Comparison of ENCODE assay signal across 20 cellular contexts in genomic region chr14:54481695-54482094, GRCh38.
"Had no signal": no experiment of that assay in that cellular context is flagged by ENCODE, and none has a peak within 500 bp of the region (broad histone marks: within the 10 kb centered on the region; RNA-seq: fewer than 3 reads in every experiment).

No MANE protein-coding gene starts in this region.

- DNase-seq: activated B cell treated with CpG ODN at 0.5 μM for 24 hours; activated CD4-positive, alpha-beta T cell treated with anti-CD3 and anti-CD28 coated beads, Interleukin-2, amount 10 ng/mL, durations not matched to agents 24 days and 14 days; activated naive CD4-positive, alpha-beta T cell; activated naive CD8-positive, alpha-beta T cell treated with anti-CD3 and anti-CD28 coated beads, Interleukin-2, amount 10 ng/mL, durations not matched to agents 7 days and 5 days; anterior cingulate cortex; brain microvascular endothelial cell; cerebellar nuclear complex; endodermal cell; hippocampal formation; nephron progenitor cell; right cardiac atrium; T-helper 2 cell; upper lobe of left lung had no signal

- H3K9me3 Mint-ChIP-seq: activated B cell treated with CpG ODN at 0.5 μM for 24 hours; activated CD4-positive, alpha-beta T cell treated with anti-CD3 and anti-CD28 coated beads, Interleukin-2, amount 10 ng/mL, durations not matched to agents 24 days and 14 days; activated naive CD8-positive, alpha-beta T cell treated with anti-CD3 and anti-CD28 coated beads, Interleukin-2, amount 10 ng/mL, durations not matched to agents 7 days and 5 days; dendritic cell treated with granulocyte-macrophage colony-stimulating factor and Interleukin-4, amounts not matched to agents 40 ng/mL and 50 ng/mL, for 4 days; endodermal cell; stimulated activated naive CD8-positive, alpha-beta T cell treated with anti-CD3 and anti-CD28 coated beads, Interleukin-15, Interleukin-2, amounts not matched to agents 100 ng/mL and 50 ng/mL, for 24 hours had no signal

- H3K4me3 ChIP-seq: prostate gland, skin epidermis, suprapubic skin, upper lobe of left lung had no signal

- H3K4me3 Mint-ChIP-seq: activated B cell treated with CpG ODN at 0.5 μM for 24 hours; activated CD4-positive, alpha-beta T cell treated with anti-CD3 and anti-CD28 coated beads, Interleukin-2, amount 10 ng/mL, durations not matched to agents 24 days and 14 days; activated naive CD8-positive, alpha-beta T cell treated with anti-CD3 and anti-CD28 coated beads, Interleukin-2, amount 10 ng/mL, durations not matched to agents 7 days and 5 days; dendritic cell treated with granulocyte-macrophage colony-stimulating factor and Interleukin-4, amounts not matched to agents 40 ng/mL and 50 ng/mL, for 4 days; endodermal cell; mesothelial cell of epicardium; nephron progenitor cell; stimulated activated naive CD8-positive, alpha-beta T cell treated with anti-CD3 and anti-CD28 coated beads, Interleukin-15, Interleukin-2, amounts not matched to agents 100 ng/mL and 50 ng/mL, for 24 hours had no signal

- H3K27ac Mint-ChIP-seq: activated CD4-positive, alpha-beta T cell treated with anti-CD3 and anti-CD28 coated beads, Interleukin-2, amount 10 ng/mL, durations not matched to agents 24 days and 14 days; activated naive CD8-positive, alpha-beta T cell treated with anti-CD3 and anti-CD28 coated beads, Interleukin-2, amount 10 ng/mL, durations not matched to agents 7 days and 5 days; dendritic cell treated with granulocyte-macrophage colony-stimulating factor and Interleukin-4, amounts not matched to agents 40 ng/mL and 50 ng/mL, for 4 days; endodermal cell; mesothelial cell of epicardium; nephron progenitor cell had no signal

- FAIRE-seq: TTC549 had no signal

- ATAC-seq: right cardiac atrium had no signal

- H3K27me3 Mint-ChIP-seq: activated B cell treated with CpG ODN at 0.5 μM for 24 hours; activated CD4-positive, alpha-beta T cell treated with anti-CD3 and anti-CD28 coated beads, Interleukin-2, amount 10 ng/mL, durations not matched to agents 24 days and 14 days; activated naive CD8-positive, alpha-beta T cell treated with anti-CD3 and anti-CD28 coated beads, Interleukin-2, amount 10 ng/mL, durations not matched to agents 7 days and 5 days; dendritic cell treated with granulocyte-macrophage colony-stimulating factor and Interleukin-4, amounts not matched to agents 40 ng/mL and 50 ng/mL, for 4 days; stimulated activated naive CD8-positive, alpha-beta T cell treated with anti-CD3 and anti-CD28 coated beads, Interleukin-15, Interleukin-2, amounts not matched to agents 100 ng/mL and 50 ng/mL, for 24 hours had no signal
